Comparison of ENCODE assay signal across 1 cellular context in genomic region chr7:17054836-17055235, GRCh38.
TF ChIP-seq lines count a peak whose summit lies in the region.

No MANE protein-coding gene starts in this region.

TF ChIP-seq in K562, 482 proteins besides CTCF, POLR2A, EP300 and RAD21 (continued from another document):
- no peak for TF ChIP-seq RFX5 (IDR thresholded peaks at IDR 0.05; ENCODE audit: low read depth, low read length)
